ENCODE assay signal across 19 cellular contexts in the genomic region with DNA sequence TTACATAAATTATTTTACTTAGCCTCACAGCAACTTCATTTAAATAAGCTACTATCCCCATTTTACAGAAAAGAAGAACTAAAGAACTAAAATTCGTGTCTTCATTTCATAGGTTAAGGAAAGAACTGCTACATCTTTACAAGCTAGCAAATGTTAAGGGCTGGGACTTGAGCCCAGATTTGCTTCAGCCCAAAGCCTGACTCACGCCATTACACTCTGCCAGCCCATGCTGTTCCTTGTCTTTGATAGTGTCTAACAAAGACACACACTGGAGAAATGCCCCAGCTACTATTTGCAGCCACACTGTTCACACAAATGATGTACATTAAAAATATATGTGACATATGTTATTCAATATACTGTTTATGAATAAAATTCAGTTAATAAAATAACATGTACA. TPM values are rescaled to one million over a fixed set of nuclear protein-coding genes. Genes with fewer than 3 reads are reported as not detected.
DNase-seq lines count a peak whose midpoint lies in the region; ATAC-seq and TF ChIP-seq lines count a peak whose summit lies in the region.
"Had no signal": no experiment of that assay in that cellular context is flagged by ENCODE, and none has a peak within 500 bp of the region (broad histone marks: within the 10 kb centered on the region; RNA-seq: fewer than 3 reads in every experiment).

No MANE protein-coding gene starts in this region.

- peaks cover 35% of the 10 kb centered on the region for H3K27me3 Mint-ChIP-seq in CD4-positive, alpha-beta T cell

- no peaks in the 10 kb centered on the region for H3K36me3 Mint-ChIP-seq in CD4-positive, alpha-beta T cell (ENCODE audit: low read depth)
- H3K36me3 Mint-ChIP-seq: mesothelial cell of epicardium, T-cell had no signal

- DNase-seq in Right ventricle myocardium inferior (ENCODE audit: missing footprints) (no peak), cardiac septum (ENCODE audit: low spot score) (no peak), choroid plexus epithelial cell (ENCODE audit: low read depth) (peak; percentile 23), right cardiac atrium (peak; percentile 34 to 80 (median 58)), H4 (ENCODE audit: low spot score) (no peak), nucleus accumbens (lab: John Stamatoyannopoulos, UW) (no peak)
- no peak for DNase-seq in CD4-positive, alpha-beta T cell
- no peak for DNase-seq in activated CD4-positive, CD25-positive, alpha-beta regulatory T cell treated with anti-CD3 and anti-CD28 coated beads, Interleukin-2, amount 50 U/mL, for 72 hours
- DNase-seq: activated effector memory CD4-positive, alpha-beta T cell treated with anti-CD3 and anti-CD28 coated beads, Interleukin-2, amount 50 U/mL, for 16 hours; GDM1; islet precursor cell; KG1; NCI-H510A treated with DMSO at 0.1 percent for 48 hours; T-cell had no signal

- no peaks in the 10 kb centered on the region for H3K9me3 ChIP-seq in right cardiac atrium (ENCODE audit: control insufficient read depth, low read length)
- no peaks in the 10 kb centered on the region for H3K9me3 ChIP-seq in CD4-positive, alpha-beta T cell (ENCODE audit: control insufficient read depth, low read length)
- H3K9me3 ChIP-seq: ascending aorta, Caco-2 had no signal

- H3K27ac Mint-ChIP-seq in CD4-positive, alpha-beta T cell = no peak overlapping the region
- H3K27ac Mint-ChIP-seq: mesothelial cell of epicardium, T-cell had no signal

- ATAC-seq in Right ventricle myocardium inferior (peak; percentile 77), right cardiac atrium (peak; percentile 79 to 84)
- no peak for ATAC-seq in CD4-positive, alpha-beta T cell (ENCODE audit: poor library complexity)
- ATAC-seq: Panc1, T-cell had no signal

- 40% methylated on average over 2 of the region's 2 CpGs for WGBS in right cardiac atrium

- no peak overlapping the region for H3K4me3 Mint-ChIP-seq in CD4-positive, alpha-beta T cell
- H3K4me3 Mint-ChIP-seq: mesothelial cell of epicardium, T-cell had no signal

- TF ChIP-seq CTCF in choroid plexus epithelial cell (conservative IDR thresholded peaks at IDR 0.05; ENCODE audit: low read depth, low read length) = no peak
- no peak for TF ChIP-seq CTCF in CD4-positive, alpha-beta T cell (IDR thresholded peaks at IDR 0.05)

- POLR2A ChIA-PET in CD4-positive, alpha-beta T cell (lab: Charles Lee) = no interaction called here

- H3K27me3 ChIP-seq in right cardiac atrium (ENCODE audit: control insufficient read depth, insufficient read depth) = no peaks in the 10 kb centered on the region
- H3K27me3 ChIP-seq in CD4-positive, alpha-beta T cell (ENCODE audit: control insufficient read depth, insufficient read depth, low read length) = peaks cover 5% of the 10 kb centered on the region
- H3K27me3 ChIP-seq: ascending aorta had no signal

- no peak overlapping the region for H3K4me3 ChIP-seq in choroid plexus epithelial cell (ENCODE audit: low read depth, low read length)
- no peak overlapping the region for H3K4me3 ChIP-seq in right cardiac atrium (ENCODE audit: low read length)
- H3K4me3 ChIP-seq: ascending aorta had no signal

- CTCF ChIA-PET in CD4-positive, alpha-beta T cell (lab: Charles Lee) = no interaction called here

- intact Hi-C loops in Right ventricle myocardium inferior (cut with DNase I) (no loop called here), cardiac septum (cut with DNase I) (no loop called here), right cardiac atrium (cut with DNase I) (no loop called here)
- intact Hi-C loops in CD4-positive, alpha-beta T cell (cut with DNase I, micrococcal nuclease) = no loop called here

- no peaks in the 10 kb centered on the region for H3K4me1 ChIP-seq in right cardiac atrium (ENCODE audit: control insufficient read depth, insufficient read depth, low read length)
- H3K4me1 ChIP-seq: ascending aorta, Caco-2 had no signal

- no peak overlapping the region for H3K27ac ChIP-seq in right cardiac atrium (ENCODE audit: low read length)
- no peak overlapping the region for H3K27ac ChIP-seq in CD4-positive, alpha-beta T cell (ENCODE audit: low read depth, low read length)
- H3K27ac ChIP-seq: ascending aorta had no signal

- peaks cover 2% of the 10 kb centered on the region for H3K9me3 Mint-ChIP-seq in CD4-positive, alpha-beta T cell
- H3K9me3 Mint-ChIP-seq: T-cell had no signal

- H3K4me1 Mint-ChIP-seq in CD4-positive, alpha-beta T cell (ENCODE audit: low read depth) = no peaks in the 10 kb centered on the region
- H3K4me1 Mint-ChIP-seq: mesothelial cell of epicardium, T-cell had no signal

RNA-seq across cellular contexts. Expression of gene ERVMER34-1, which starts 29.0 kb away (rescaled TPM):
- total RNA-seq in Right ventricle myocardium inferior = 5.3 TPM
- 3.4 TPM for total RNA-seq in cardiac septum
- total RNA-seq in right cardiac atrium = 1 to 10 TPM; 1.0 to 3.8 (median 2.9) TPM
- 2.3 TPM for polyA plus RNA-seq in right cardiac atrium
- not detected in 2 replicates for total RNA-seq in H4 (2014; rRNA removed; shearing (Covaris generic))
- not detected for total RNA-seq in CD4-positive, alpha-beta T cell
- total RNA-seq: A172, ascending aorta, T-cell had no signal

Comparison
In these comparisons a context has a peak if more than half of its experiments do, and no peak if none do; other contexts are left out.
1. DNase-seq: peak in choroid plexus epithelial cell (single experiment) and right cardiac atrium (3 of 3); none in Right ventricle myocardium inferior (single experiment), cardiac septum (single experiment), H4 (single experiment), CD4-positive, alpha-beta T cell (0 of 10), activated CD4-positive, CD25-positive, alpha-beta regulatory T cell treated with anti-CD3 and anti-CD28 coated beads, Interleukin-2, amount 50 U/mL, for 72 hours (single experiment) and nucleus accumbens (0 of 56).